Comparison of ENCODE assay signal across 1 cellular context in the genomic region with DNA sequence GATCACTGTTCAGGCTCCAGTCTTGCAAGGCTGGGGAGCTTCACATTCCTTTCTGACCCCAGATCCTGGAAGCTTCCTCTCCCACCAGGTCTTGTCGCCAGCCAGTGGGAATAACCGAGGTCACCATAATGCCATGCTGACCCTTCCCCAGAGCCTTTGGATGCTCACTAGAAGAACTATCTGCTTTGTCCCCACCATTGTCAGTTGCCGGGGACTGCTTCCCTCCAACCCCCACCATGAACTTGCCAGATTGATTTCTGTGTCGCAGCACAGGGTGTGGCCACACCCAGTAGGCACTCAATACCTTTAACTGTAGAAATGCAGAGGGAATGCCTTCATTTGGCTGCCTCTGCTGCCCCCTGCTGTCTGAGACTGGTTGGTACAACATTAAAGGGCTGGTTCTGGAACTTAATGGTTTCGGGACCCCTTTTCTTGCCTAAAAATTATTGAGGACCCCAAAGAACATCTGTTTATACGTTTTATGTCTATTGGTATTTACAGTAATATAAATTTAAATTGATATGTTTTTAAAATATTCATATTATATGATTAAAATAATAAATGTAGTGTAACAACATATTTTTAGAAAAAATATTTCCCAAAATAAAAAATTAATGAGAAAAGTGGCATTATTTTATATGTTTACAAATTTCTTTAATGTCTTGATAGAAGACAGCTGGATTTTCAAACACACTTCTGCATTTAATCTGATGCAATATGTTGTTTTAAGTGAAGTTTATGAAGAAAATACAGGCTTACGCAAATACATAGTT.
TF ChIP-seq lines count a peak whose summit lies in the region.

No MANE protein-coding gene starts in this region.

TF ChIP-seq in GM12878, 131 proteins besides CTCF, POLR2A, EP300 and RAD21 (continued from another document):
- TF ChIP-seq, protein P1, sequence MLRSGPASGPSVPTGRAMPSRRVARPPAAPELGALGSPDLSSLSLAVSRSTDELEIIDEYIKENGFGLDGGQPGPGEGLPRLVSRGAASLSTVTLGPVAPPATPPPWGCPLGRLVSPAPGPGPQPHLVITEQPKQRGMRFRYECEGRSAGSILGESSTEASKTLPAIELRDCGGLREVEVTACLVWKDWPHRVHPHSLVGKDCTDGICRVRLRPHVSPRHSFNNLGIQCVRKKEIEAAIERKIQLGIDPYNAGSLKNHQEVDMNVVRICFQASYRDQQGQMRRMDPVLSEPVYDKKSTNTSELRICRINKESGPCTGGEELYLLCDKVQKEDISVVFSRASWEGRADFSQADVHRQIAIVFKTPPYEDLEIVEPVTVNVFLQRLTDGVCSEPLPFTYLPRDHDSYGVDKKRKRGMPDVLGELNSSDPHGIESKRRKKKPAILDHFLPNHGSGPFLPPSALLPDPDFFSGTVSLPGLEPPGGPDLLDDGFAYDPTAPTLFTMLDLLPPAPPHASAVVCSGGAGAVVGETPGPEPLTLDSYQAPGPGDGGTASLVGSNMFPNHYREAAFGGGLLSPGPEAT (IDR thresholded peaks at IDR 0.05; ENCODE audit: low read depth), result no peak
- TF ChIP-seq, protein P2, sequence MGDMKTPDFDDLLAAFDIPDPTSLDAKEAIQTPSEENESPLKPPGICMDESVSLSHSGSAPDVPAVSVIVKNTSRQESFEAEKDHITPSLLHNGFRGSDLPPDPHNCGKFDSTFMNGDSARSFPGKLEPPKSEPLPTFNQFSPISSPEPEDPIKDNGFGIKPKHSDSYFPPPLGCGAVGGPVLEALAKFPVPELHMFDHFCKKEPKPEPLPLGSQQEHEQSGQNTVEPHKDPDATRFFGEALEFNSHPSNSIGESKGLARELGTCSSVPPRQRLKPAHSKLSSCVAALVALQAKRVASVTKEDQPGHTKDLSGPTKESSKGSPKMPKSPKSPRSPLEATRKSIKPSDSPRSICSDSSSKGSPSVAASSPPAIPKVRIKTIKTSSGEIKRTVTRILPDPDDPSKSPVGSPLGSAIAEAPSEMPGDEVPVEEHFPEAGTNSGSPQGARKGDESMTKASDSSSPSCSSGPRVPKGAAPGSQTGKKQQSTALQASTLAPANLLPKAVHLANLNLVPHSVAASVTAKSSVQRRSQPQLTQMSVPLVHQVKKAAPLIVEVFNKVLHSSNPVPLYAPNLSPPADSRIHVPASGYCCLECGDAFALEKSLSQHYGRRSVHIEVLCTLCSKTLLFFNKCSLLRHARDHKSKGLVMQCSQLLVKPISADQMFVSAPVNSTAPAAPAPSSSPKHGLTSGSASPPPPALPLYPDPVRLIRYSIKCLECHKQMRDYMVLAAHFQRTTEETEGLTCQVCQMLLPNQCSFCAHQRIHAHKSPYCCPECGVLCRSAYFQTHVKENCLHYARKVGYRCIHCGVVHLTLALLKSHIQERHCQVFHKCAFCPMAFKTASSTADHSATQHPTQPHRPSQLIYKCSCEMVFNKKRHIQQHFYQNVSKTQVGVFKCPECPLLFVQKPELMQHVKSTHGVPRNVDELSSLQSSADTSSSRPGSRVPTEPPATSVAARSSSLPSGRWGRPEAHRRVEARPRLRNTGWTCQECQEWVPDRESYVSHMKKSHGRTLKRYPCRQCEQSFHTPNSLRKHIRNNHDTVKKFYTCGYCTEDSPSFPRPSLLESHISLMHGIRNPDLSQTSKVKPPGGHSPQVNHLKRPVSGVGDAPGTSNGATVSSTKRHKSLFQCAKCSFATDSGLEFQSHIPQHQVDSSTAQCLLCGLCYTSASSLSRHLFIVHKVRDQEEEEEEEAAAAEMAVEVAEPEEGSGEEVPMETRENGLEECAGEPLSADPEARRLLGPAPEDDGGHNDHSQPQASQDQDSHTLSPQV (IDR thresholded peaks at IDR 0.05), result no peak
- TF ChIP-seq ZNF217 (IDR thresholded peaks at IDR 0.05) (no peak), PAX8 (IDR thresholded peaks at IDR 0.05) (no peak), LARP7 (IDR thresholded peaks at IDR 0.05) (no peak), NBN (IDR thresholded peaks at IDR 0.05) (no peak), SP1 (IDR thresholded peaks at IDR 0.05; ENCODE audit: low read depth, low read length) (no peak), YY1 (IDR thresholded peaks at IDR 0.05; ENCODE audit: low read depth, low read length) (peak; percentile 65; the same call in 1 of the 2 replicates), STAT3 (IDR thresholded peaks at IDR 0.05; ENCODE audit: low read depth, low read length) (no peak), MTA2 (IDR thresholded peaks at IDR 0.05; ENCODE audit: low read depth) (no peak), NFXL1 (IDR thresholded peaks at IDR 0.05; ENCODE audit: borderline replicate concordance) (no peak), ZNF274 (IDR thresholded peaks at IDR 0.05; ENCODE audit: insufficient read depth, insufficient read length) (no peak), RBBP5 (conservative IDR thresholded peaks at IDR 0.05) (no peak), HDAC6 (IDR thresholded peaks at IDR 0.05; ENCODE audit: unreplicated experiment) (no peak), TCF3 (IDR thresholded peaks at IDR 0.05; ENCODE audit: borderline replicate concordance, insufficient read depth, low read depth, low read length) (no peak), SIN3A (IDR thresholded peaks at IDR 0.05; ENCODE audit: low read depth, low read length) (no peak), CREB1 (IDR thresholded peaks at IDR 0.05; ENCODE audit: low read depth) (no peak), ZZZ3 (IDR thresholded peaks at IDR 0.05; ENCODE audit: control insufficient read depth, insufficient read length, low read depth) (no peak), POLR2AphosphoS2 (IDR thresholded peaks at IDR 0.05; ENCODE audit: low read depth, low read length) (no peak), IKZF1 (conservative IDR thresholded peaks at IDR 0.05) (no peak), WRNIP1 (IDR thresholded peaks at IDR 0.05; ENCODE audit: borderline replicate concordance, low read depth, low read length) (no peak), GABPA (IDR thresholded peaks at IDR 0.05; ENCODE audit: low read depth) (no peak), BACH1 (IDR thresholded peaks at IDR 0.05; ENCODE audit: borderline replicate concordance) (no peak), EZH2 (IDR thresholded peaks at IDR 0.05; ENCODE audit: borderline replicate concordance, control insufficient read depth, low read depth, low read length) (0 out of 2 replicates have a peak, but pooled peaks have one; percentile 28), MYB (IDR thresholded peaks at IDR 0.05; ENCODE audit: borderline replicate concordance, low read depth, low read length) (no peak), MYC (IDR thresholded peaks at IDR 0.05; ENCODE audit: insufficient read depth, insufficient read length, insufficient replicate concordance, low read length, severe bottlenecking) (no peak), SMC3 (IDR thresholded peaks at IDR 0.05; ENCODE audit: borderline replicate concordance, low read length) (peak; percentile 100), SUZ12 (IDR thresholded peaks at IDR 0.05; ENCODE audit: unreplicated experiment) (no peak), RCOR1 (conservative IDR thresholded peaks at IDR 0.05; ENCODE audit: low read depth, low read length) (no peak), HDAC2 (IDR thresholded peaks at IDR 0.05) (no peak)
- TF ChIP-seq, protein P3, sequence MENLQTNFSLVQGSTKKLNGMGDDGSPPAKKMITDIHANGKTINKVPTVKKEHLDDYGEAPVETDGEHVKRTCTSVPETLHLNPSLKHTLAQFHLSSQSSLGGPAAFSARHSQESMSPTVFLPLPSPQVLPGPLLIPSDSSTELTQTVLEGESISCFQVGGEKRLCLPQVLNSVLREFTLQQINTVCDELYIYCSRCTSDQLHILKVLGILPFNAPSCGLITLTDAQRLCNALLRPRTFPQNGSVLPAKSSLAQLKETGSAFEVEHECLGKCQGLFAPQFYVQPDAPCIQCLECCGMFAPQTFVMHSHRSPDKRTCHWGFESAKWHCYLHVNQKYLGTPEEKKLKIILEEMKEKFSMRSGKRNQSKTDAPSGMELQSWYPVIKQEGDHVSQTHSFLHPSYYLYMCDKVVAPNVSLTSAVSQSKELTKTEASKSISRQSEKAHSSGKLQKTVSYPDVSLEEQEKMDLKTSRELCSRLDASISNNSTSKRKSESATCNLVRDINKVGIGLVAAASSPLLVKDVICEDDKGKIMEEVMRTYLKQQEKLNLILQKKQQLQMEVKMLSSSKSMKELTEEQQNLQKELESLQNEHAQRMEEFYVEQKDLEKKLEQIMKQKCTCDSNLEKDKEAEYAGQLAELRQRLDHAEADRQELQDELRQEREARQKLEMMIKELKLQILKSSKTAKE (IDR thresholded peaks at IDR 0.05; ENCODE audit: low read depth, poor library complexity, severe bottlenecking), result peak; percentile 20
- TF ChIP-seq, protein P4, sequence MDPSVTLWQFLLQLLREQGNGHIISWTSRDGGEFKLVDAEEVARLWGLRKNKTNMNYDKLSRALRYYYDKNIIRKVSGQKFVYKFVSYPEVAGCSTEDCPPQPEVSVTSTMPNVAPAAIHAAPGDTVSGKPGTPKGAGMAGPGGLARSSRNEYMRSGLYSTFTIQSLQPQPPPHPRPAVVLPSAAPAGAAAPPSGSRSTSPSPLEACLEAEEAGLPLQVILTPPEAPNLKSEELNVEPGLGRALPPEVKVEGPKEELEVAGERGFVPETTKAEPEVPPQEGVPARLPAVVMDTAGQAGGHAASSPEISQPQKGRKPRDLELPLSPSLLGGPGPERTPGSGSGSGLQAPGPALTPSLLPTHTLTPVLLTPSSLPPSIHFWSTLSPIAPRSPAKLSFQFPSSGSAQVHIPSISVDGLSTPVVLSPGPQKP (IDR thresholded peaks at IDR 0.05; ENCODE audit: low read depth, low read length), result no peak
- TF ChIP-seq, protein P5, sequence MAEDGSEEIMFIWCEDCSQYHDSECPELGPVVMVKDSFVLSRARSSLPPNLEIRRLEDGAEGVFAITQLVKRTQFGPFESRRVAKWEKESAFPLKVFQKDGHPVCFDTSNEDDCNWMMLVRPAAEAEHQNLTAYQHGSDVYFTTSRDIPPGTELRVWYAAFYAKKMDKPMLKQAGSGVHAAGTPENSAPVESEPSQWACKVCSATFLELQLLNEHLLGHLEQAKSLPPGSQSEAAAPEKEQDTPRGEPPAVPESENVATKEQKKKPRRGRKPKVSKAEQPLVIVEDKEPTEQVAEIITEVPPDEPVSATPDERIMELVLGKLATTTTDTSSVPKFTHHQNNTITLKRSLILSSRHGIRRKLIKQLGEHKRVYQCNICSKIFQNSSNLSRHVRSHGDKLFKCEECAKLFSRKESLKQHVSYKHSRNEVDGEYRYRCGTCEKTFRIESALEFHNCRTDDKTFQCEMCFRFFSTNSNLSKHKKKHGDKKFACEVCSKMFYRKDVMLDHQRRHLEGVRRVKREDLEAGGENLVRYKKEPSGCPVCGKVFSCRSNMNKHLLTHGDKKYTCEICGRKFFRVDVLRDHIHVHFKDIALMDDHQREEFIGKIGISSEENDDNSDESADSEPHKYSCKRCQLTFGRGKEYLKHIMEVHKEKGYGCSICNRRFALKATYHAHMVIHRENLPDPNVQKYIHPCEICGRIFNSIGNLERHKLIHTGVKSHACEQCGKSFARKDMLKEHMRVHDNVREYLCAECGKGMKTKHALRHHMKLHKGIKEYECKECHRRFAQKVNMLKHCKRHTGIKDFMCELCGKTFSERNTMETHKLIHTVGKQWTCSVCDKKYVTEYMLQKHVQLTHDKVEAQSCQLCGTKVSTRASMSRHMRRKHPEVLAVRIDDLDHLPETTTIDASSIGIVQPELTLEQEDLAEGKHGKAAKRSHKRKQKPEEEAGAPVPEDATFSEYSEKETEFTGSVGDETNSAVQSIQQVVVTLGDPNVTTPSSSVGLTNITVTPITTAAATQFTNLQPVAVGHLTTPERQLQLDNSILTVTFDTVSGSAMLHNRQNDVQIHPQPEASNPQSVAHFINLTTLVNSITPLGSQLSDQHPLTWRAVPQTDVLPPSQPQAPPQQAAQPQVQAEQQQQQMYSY (CRISPR knock-in tag; IDR thresholded peaks at IDR 0.05), result no peak
